1 cellular context compared by ENCODE assay signal in genomic region chr11:65577756-65578109, GRCh38.
TF ChIP-seq lines count a peak whose summit lies in the region.

No MANE protein-coding gene starts in this region.

TF ChIP-seq in A549, 52 proteins besides CTCF, POLR2A, EP300 and RAD21:
- no peak for TF ChIP-seq PBX3 (IDR thresholded peaks at IDR 0.05)
- TF ChIP-seq TFCP2L1 (CRISPR knock-in tag; IDR thresholded peaks at IDR 0.05), result no peak
- TF ChIP-seq ZC3H11A (IDR thresholded peaks at IDR 0.05), result no peak
- TF ChIP-seq JUN (IDR thresholded peaks at IDR 0.05), result no peak
- TF ChIP-seq NPAS2 (CRISPR knock-in tag; IDR thresholded peaks at IDR 0.05; ENCODE audit: borderline replicate concordance), result no peak
- no peak for TF ChIP-seq HMGXB4 (CRISPR knock-in tag; IDR thresholded peaks at IDR 0.05; ENCODE audit: borderline replicate concordance)
- TF ChIP-seq BHLHE40 (IDR thresholded peaks at IDR 0.05; ENCODE audit: low read depth, low read length), result no peak
- no peak for TF ChIP-seq ESRRA (IDR thresholded peaks at IDR 0.05; ENCODE audit: borderline replicate concordance, low read length)
- no peak for TF ChIP-seq HES2 (IDR thresholded peaks at IDR 0.05)
- no peak for TF ChIP-seq HOXB13 (CRISPR knock-in tag; IDR thresholded peaks at IDR 0.05; ENCODE audit: low read depth)
- TF ChIP-seq FOSL2 (IDR thresholded peaks at IDR 0.05), result no peak
- no peak for TF ChIP-seq FOSL2 (CRISPR knock-in tag; IDR thresholded peaks at IDR 0.05)
- TF ChIP-seq GATA3 (IDR thresholded peaks at IDR 0.05; ENCODE audit: borderline replicate concordance), result no peak
- no peak for TF ChIP-seq RFX5 (IDR thresholded peaks at IDR 0.05)
- TF ChIP-seq MAZ (IDR thresholded peaks at IDR 0.05; ENCODE audit: borderline replicate concordance, low read depth, low read length), result no peak
- TF ChIP-seq MAFK (IDR thresholded peaks at IDR 0.05; ENCODE audit: partially characterized antibody), result no peak
- TF ChIP-seq, protein P1, sequence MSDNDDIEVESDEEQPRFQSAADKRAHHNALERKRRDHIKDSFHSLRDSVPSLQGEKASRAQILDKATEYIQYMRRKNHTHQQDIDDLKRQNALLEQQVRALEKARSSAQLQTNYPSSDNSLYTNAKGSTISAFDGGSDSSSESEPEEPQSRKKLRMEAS (IDR thresholded peaks at IDR 0.05), result no peak; the same call in 1 of the 2 replicates
- no peak for TF ChIP-seq HOXA7 (CRISPR knock-in tag; IDR thresholded peaks at IDR 0.05)
- no peak for TF ChIP-seq JUNB (IDR thresholded peaks at IDR 0.05)
- no peak for TF ChIP-seq FOXS1 (CRISPR knock-in tag; IDR thresholded peaks at IDR 0.05)
TF ChIP-seq in A549: peak in this region for 0.
